ENCODE assay signal across 26 cellular contexts in genomic region chr2:33137331-33137730, GRCh38.
DNase-seq lines count a peak whose midpoint lies in the region; ATAC-seq and TF ChIP-seq lines count a peak whose summit lies in the region.
"Had no signal": no experiment of that assay in that cellular context is flagged by ENCODE, and none has a peak within 500 bp of the region (broad histone marks: within the 10 kb centered on the region; RNA-seq: fewer than 3 reads in every experiment).

No MANE protein-coding gene starts in this region.

- TF ChIP-seq EP300 in esophagus muscularis mucosa (IDR thresholded peaks at IDR 0.05): no peak
- TF ChIP-seq EP300 in sigmoid colon (IDR thresholded peaks at IDR 0.05): no peak

- DNase-seq in left ventricle myocardium inferior: no peak
- DNase-seq in right cardiac atrium: no peak
- no peak for DNase-seq in esophagus muscularis mucosa (ENCODE audit: extremely low spot score)
- DNase-seq in sigmoid colon: no peak
- DNase-seq in activated gamma-delta T cell (lab: John Stamatoyannopoulos, UW): no peak
- no peak for DNase-seq in NCI-H2107 (lab: John Stamatoyannopoulos, UW)
- DNase-seq: activated CD4-positive, alpha-beta T cell treated with anti-CD3 and anti-CD28 coated beads for 48 hours; activated naive CD4-positive, alpha-beta T cell treated with anti-CD3 and anti-CD28 coated beads, Interleukin-2, amount 50 U/mL, for 16 hours; anterior cingulate cortex; COR-L47; endodermal cell; heart right ventricle; NCI-H1092 treated with DMSO at 0.1 percent for 48 hours; NCI-H2081; NK-92 treated with Interleukin-12 subunit alpha and Interleukin-12 subunit beta, amount 100 ng/mL, for 24 hours; posterior cingulate gyrus; stimulated activated CD4-positive, alpha-beta T cell treated with anti-CD3 and anti-CD28 coated beads, Interleukin-2, amount 100 ng/mL, for 24 hours; T-helper 1 cell; testis had no signal

- TF ChIP-seq POLR2A in esophagus muscularis mucosa (IDR thresholded peaks at IDR 0.05; ENCODE audit: low read depth): no peak
- no peak for TF ChIP-seq POLR2A in sigmoid colon (IDR thresholded peaks at IDR 0.05)

- no peaks in the 10 kb centered on the region for H3K27me3 ChIP-seq in left ventricle myocardium inferior (ENCODE audit: low read depth)
- no peaks in the 10 kb centered on the region for H3K27me3 ChIP-seq in right cardiac atrium (ENCODE audit: control insufficient read depth, insufficient read depth)
- no peaks in the 10 kb centered on the region for H3K27me3 ChIP-seq in esophagus muscularis mucosa
- no peaks in the 10 kb centered on the region for H3K27me3 ChIP-seq in sigmoid colon
- H3K27me3 ChIP-seq: BLaER1, heart right ventricle, testis had no signal

- intact Hi-C loops in left ventricle myocardium inferior (cut with micrococcal nuclease) (no loop called here), right cardiac atrium (cut with DNase I) (no loop called here), esophagus muscularis mucosa (cut with DNase I) (no loop called here), sigmoid colon (cut with DNase I) (loop anchor here (10.0 kb wide), 2 partner anchors 137 to 227 kb away; no protein-coding TSS in a partner anchor)

- TF ChIP-seq CTCF in left ventricle myocardium inferior (IDR thresholded peaks at IDR 0.05; ENCODE audit: borderline replicate concordance): no peak
- TF ChIP-seq CTCF in esophagus muscularis mucosa (IDR thresholded peaks at IDR 0.05): no peak
- no peak for TF ChIP-seq CTCF in sigmoid colon (IDR thresholded peaks at IDR 0.05)

- no peaks in the 10 kb centered on the region for H3K9me3 ChIP-seq in left ventricle myocardium inferior (replicated peaks)
- H3K9me3 ChIP-seq in right cardiac atrium (ENCODE audit: control insufficient read depth, low read length): no peaks in the 10 kb centered on the region
- H3K9me3 ChIP-seq in esophagus muscularis mucosa: no peaks in the 10 kb centered on the region
- no peaks in the 10 kb centered on the region for H3K9me3 ChIP-seq in sigmoid colon
- H3K9me3 ChIP-seq: BLaER1, heart right ventricle, testis had no signal

- H3K4me1 ChIP-seq in left ventricle myocardium inferior (peaks cover 90% of the 10 kb centered on the region), right cardiac atrium (ENCODE audit: control insufficient read depth, insufficient read depth, low read length) (peaks cover 2% of the 10 kb centered on the region), esophagus muscularis mucosa (peaks cover 46 to 76% (median 72%) of the 10 kb centered on the region in 4 donors), sigmoid colon (peaks cover 0 to 75% (median 52%) of the 10 kb centered on the region in 4 donors)
- H3K4me1 ChIP-seq: BLaER1, testis had no signal

- peak overlapping the region; percentile 86 for H3K27ac ChIP-seq in left ventricle myocardium inferior (replicated peaks)
- H3K27ac ChIP-seq in right cardiac atrium (ENCODE audit: low read length): no peak overlapping the region
- peak overlapping the region; percentile 85 to 91 (median 90) for H3K27ac ChIP-seq in esophagus muscularis mucosa (replicated peaks in 1 of 4)
- peak overlapping the region; percentile 19 to 91 (median 89) for H3K27ac ChIP-seq in sigmoid colon
- H3K27ac ChIP-seq: BLaER1, HL-60 had no signal

- H3K4me3 ChIP-seq in left ventricle myocardium inferior (peak overlapping the region; percentile 57), right cardiac atrium (ENCODE audit: low read length) (no peak overlapping the region), esophagus muscularis mucosa (peak overlapping the region; percentile 54 to 72 (median 62)), sigmoid colon (peak overlapping the region in 1 of 4 donors; percentile 53)
- H3K4me3 ChIP-seq: BLaER1, testis had no signal

- no peaks in the 10 kb centered on the region for H3K36me3 ChIP-seq in left ventricle myocardium inferior
- H3K36me3 ChIP-seq in esophagus muscularis mucosa: no peaks in the 10 kb centered on the region
- no peaks in the 10 kb centered on the region for H3K36me3 ChIP-seq in sigmoid colon
- H3K36me3 ChIP-seq: BLaER1, heart right ventricle had no signal

- ATAC-seq in right cardiac atrium: no peak
- no peak for ATAC-seq in HG03196 (IDR thresholded peaks at IDR 0.05; ENCODE audit: unreplicated experiment)
- ATAC-seq in GM21825 (IDR thresholded peaks at IDR 0.05; ENCODE audit: unreplicated experiment): no peak
- ATAC-seq: heart right ventricle; HepG2; Panc1; stimulated activated effector memory CD8-positive, alpha-beta T cell treated with anti-CD3 and anti-CD28 coated beads, Interleukin-12 subunit alpha, Interleukin-12 subunit beta, amount 100 ng/mL, for 72 hours had no signal

- 33% methylated on average over 1 of the region's 1 CpG for WGBS in right cardiac atrium
- whole genome bisulfite sequencing in esophagus muscularis mucosa: 23% methylated on average over 1 of the region's 1 CpG
- WGBS in sigmoid colon, 2 donors: 43 to 71% methylated on average over 1 of the region's 1 CpG
